1 cellular context compared by ENCODE assay signal in the genomic region with DNA sequence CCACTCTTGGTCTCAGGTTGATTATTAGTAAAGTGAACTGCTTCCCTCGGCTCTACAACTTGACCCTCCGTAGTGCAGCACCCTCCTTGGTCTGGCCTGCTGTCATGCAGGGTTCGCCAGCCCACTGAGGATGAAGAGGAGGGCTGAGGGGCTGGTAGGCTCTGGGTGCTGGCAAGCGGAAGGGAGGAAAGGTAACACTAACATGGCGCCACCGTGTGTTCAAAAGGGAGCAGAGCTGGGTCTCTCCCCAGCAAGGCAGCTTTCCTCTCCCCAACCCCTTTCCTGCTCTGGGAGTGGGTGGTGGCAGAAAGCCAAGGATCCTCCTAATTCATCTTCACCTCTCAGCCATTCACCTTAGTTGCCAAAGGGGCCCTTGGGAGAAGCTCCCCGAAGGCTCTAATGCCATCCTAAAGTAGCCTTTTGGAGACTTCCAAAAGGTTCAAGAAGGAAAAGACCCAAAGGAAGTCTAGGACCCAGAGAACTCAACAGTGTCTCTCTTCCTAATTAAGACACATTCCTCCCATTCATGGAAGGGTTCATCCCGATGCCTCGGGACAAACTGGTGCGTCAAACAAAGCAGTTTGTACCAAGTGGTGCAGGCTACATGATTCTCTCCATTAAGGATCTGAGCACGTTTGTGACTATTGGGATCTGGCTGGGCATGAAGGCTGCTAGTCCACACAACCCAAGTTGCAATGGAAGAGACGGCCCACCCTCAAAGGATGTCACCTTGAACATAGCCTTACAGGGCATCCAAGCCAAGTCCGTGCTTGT.
A peak's percentile ranks its signal among the peaks of the same experiment; 100 is the strongest.
TF ChIP-seq lines count a peak whose summit lies in the region.

No MANE protein-coding gene starts in this region.

TF ChIP-seq in K562, 482 proteins besides CTCF, POLR2A, EP300 and RAD21 (continued from another document and continues in another):
- no peak for TF ChIP-seq ARID3B (CRISPR knock-in tag; IDR thresholded peaks at IDR 0.05; ENCODE audit: borderline replicate concordance)
- no peak for TF ChIP-seq STAT5A (IDR thresholded peaks at IDR 0.05; ENCODE audit: borderline replicate concordance, low read length)
- no peak for TF ChIP-seq ZNF212 (CRISPR knock-in tag; IDR thresholded peaks at IDR 0.05)
- no peak for TF ChIP-seq ZNF77 (CRISPR knock-in tag; IDR thresholded peaks at IDR 0.05)
- peak; percentile 87 for TF ChIP-seq SMC3 (conservative IDR thresholded peaks at IDR 0.05; ENCODE audit: insufficient read depth, low read depth, low read length)
- no peak for TF ChIP-seq FOXA1 (IDR thresholded peaks at IDR 0.05; ENCODE audit: borderline replicate concordance)
- no peak for TF ChIP-seq TRIM25 (IDR thresholded peaks at IDR 0.05; ENCODE audit: borderline replicate concordance)
- no peak for TF ChIP-seq ZNF224 (CRISPR knock-in tag; IDR thresholded peaks at IDR 0.05)
- TF ChIP-seq PPARD (CRISPR knock-in tag; IDR thresholded peaks at IDR 0.05): no peak
- TF ChIP-seq ZNF282 (CRISPR knock-in tag; IDR thresholded peaks at IDR 0.05): no peak
- no peak for TF ChIP-seq ZNF589 (CRISPR knock-in tag; IDR thresholded peaks at IDR 0.05; ENCODE audit: low read depth)
- no peak for TF ChIP-seq FOXJ2 (tag; IDR thresholded peaks at IDR 0.05)
- peak; percentile 36; the same call in 1 of the 2 replicates for TF ChIP-seq LCOR (CRISPR knock-in tag; IDR thresholded peaks at IDR 0.05)
- TF ChIP-seq XRCC5 (IDR thresholded peaks at IDR 0.05; ENCODE audit: low read depth, low read length): 0 out of 2 replicates have a peak, but pooled peaks have one; percentile 34
- TF ChIP-seq BRF1 (IDR thresholded peaks at IDR 0.05; ENCODE audit: borderline replicate concordance, extremely low read depth, insufficient read length): no peak
- TF ChIP-seq POLR2AphosphoS2 (IDR thresholded peaks at IDR 0.05; ENCODE audit: low read length): 0 out of 2 replicates have a peak, but pooled peaks have one; percentile 36
- TF ChIP-seq ATF4 (CRISPR knock-in tag; IDR thresholded peaks at IDR 0.05): no peak
- TF ChIP-seq, protein P1, sequence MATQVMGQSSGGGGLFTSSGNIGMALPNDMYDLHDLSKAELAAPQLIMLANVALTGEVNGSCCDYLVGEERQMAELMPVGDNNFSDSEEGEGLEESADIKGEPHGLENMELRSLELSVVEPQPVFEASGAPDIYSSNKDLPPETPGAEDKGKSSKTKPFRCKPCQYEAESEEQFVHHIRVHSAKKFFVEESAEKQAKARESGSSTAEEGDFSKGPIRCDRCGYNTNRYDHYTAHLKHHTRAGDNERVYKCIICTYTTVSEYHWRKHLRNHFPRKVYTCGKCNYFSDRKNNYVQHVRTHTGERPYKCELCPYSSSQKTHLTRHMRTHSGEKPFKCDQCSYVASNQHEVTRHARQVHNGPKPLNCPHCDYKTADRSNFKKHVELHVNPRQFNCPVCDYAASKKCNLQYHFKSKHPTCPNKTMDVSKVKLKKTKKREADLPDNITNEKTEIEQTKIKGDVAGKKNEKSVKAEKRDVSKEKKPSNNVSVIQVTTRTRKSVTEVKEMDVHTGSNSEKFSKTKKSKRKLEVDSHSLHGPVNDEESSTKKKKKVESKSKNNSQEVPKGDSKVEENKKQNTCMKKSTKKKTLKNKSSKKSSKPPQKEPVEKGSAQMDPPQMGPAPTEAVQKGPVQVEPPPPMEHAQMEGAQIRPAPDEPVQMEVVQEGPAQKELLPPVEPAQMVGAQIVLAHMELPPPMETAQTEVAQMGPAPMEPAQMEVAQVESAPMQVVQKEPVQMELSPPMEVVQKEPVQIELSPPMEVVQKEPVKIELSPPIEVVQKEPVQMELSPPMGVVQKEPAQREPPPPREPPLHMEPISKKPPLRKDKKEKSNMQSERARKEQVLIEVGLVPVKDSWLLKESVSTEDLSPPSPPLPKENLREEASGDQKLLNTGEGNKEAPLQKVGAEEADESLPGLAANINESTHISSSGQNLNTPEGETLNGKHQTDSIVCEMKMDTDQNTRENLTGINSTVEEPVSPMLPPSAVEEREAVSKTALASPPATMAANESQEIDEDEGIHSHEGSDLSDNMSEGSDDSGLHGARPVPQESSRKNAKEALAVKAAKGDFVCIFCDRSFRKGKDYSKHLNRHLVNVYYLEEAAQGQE (CRISPR knock-in tag; IDR thresholded peaks at IDR 0.05; ENCODE audit: low read depth): no peak
- no peak for TF ChIP-seq OTX1 (CRISPR knock-in tag; IDR thresholded peaks at IDR 0.05)
- TF ChIP-seq DEAF1 (CRISPR knock-in tag; IDR thresholded peaks at IDR 0.05): peak; percentile 64
- TF ChIP-seq, protein P2, sequence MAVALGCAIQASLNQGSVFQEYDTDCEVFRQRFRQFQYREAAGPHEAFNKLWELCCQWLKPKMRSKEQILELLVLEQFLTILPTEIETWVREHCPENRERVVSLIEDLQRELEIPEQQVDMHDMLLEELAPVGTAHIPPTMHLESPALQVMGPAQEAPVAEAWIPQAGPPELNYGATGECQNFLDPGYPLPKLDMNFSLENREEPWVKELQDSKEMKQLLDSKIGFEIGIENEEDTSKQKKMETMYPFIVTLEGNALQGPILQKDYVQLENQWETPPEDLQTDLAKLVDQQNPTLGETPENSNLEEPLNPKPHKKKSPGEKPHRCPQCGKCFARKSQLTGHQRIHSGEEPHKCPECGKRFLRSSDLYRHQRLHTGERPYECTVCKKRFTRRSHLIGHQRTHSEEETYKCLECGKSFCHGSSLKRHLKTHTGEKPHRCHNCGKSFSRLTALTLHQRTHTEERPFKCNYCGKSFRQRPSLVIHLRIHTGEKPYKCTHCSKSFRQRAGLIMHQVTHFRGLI (CRISPR knock-in tag; IDR thresholded peaks at IDR 0.05): no peak
- TF ChIP-seq JUND (IDR thresholded peaks at IDR 0.05; ENCODE audit: borderline replicate concordance, low read depth, low read length): peak; percentile 11; the same call in 1 of the 2 replicates
- no peak for TF ChIP-seq JUND (tag; IDR thresholded peaks at IDR 0.05; ENCODE audit: borderline replicate concordance, low read depth, low read length)
- TF ChIP-seq ERF (CRISPR knock-in tag; IDR thresholded peaks at IDR 0.05): no peak
- TF ChIP-seq GATA2 (CRISPR knock-in tag; IDR thresholded peaks at IDR 0.05): no peak
- peak; percentile 42; the same call in 1 of the 2 replicates for TF ChIP-seq CREM (IDR thresholded peaks at IDR 0.05; ENCODE audit: low read depth)
- TF ChIP-seq LEF1 (IDR thresholded peaks at IDR 0.05): no peak
- no peak for TF ChIP-seq POLR2H (tag; IDR thresholded peaks at IDR 0.05; ENCODE audit: low read depth)
- TF ChIP-seq ZNF134 (CRISPR knock-in tag; conservative IDR thresholded peaks at IDR 0.05): no peak
- TF ChIP-seq RFX7 (CRISPR knock-in tag; IDR thresholded peaks at IDR 0.05): no peak
- TF ChIP-seq ATF7 (IDR thresholded peaks at IDR 0.05): no peak
- TF ChIP-seq E2F8 (IDR thresholded peaks at IDR 0.05; ENCODE audit: low read depth, partially characterized antibody): no peak
- TF ChIP-seq, protein P3, sequence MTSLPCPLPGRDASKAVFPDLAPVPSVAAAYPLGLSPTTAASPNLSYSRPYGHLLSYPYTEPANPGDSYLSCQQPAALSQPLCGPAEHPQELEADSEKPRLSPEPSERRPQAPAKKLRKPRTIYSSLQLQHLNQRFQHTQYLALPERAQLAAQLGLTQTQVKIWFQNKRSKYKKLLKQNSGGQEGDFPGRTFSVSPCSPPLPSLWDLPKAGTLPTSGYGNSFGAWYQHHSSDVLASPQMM (CRISPR knock-in tag; IDR thresholded peaks at IDR 0.05): no peak
- no peak for TF ChIP-seq SIX5 (IDR thresholded peaks at IDR 0.05; ENCODE audit: borderline replicate concordance in 1 of 2, insufficient read depth in 1 of 2, low read depth in 1 of 2, low read length in 2 of 2)
- no peak for TF ChIP-seq MTF1 (CRISPR knock-in tag; IDR thresholded peaks at IDR 0.05; ENCODE audit: borderline replicate concordance)
- 0 out of 2 replicates have a peak, but pooled peaks have one; percentile 5 for TF ChIP-seq SPI1 (IDR thresholded peaks at IDR 0.05; ENCODE audit: borderline replicate concordance, low read depth, low read length)
- TF ChIP-seq CREB3L1 (IDR thresholded peaks at IDR 0.05; ENCODE audit: borderline replicate concordance, low read depth): no peak
- TF ChIP-seq, protein P4, sequence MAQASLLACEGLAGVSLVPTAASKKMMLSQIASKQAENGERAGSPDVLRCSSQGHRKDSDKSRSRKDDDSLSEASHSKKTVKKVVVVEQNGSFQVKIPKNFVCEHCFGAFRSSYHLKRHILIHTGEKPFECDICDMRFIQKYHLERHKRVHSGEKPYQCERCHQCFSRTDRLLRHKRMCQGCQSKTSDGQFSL (CRISPR knock-in tag; IDR thresholded peaks at IDR 0.05): no peak
- TF ChIP-seq, protein P4 (tag; IDR thresholded peaks at IDR 0.05): no peak
- TF ChIP-seq GABPB1 (CRISPR knock-in tag; IDR thresholded peaks at IDR 0.05): peak; percentile 52; the same call in 1 of the 2 replicates
- no peak for TF ChIP-seq YBX1 (IDR thresholded peaks at IDR 0.05)
- TF ChIP-seq KLF16 (IDR thresholded peaks at IDR 0.05): no peak
- no peak for TF ChIP-seq STAG1 (CRISPR knock-in tag; IDR thresholded peaks at IDR 0.05; ENCODE audit: borderline replicate concordance)
